14 cellular contexts compared by ENCODE assay signal in the genomic region with DNA sequence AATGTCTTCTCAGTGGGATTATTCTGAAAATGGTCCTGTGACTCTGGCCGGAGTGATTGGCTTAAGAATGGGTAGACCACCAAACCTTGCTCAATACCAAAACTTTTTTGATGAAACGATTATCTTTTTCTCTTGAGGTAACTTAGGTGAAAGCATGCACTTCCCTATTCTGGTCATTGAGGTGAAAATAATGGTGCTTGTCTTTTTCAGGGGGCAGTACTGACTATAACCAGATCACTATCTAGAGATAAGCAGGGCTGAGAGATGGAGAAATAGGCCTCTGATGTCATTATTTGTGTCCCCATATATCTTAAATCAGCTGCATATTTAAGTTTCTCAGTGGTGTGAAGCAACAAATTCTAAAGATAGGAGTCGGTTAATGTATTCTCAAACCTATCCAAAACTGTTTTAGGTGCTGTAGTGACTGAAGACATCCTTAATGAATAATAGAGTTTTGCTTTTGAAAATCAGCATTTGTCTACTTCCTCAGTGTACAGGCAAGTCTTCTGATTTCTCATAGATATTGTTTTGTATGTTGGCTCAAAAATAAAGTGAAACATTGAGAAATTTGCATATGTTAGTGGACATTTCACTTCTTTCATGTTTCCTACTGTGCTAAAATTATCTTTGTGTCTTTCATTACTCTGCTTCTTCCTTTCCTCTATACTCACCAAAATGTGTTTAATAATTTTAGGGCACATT.
DNase-seq lines count a peak whose midpoint lies in the region; ATAC-seq, FAIRE-seq and TF ChIP-seq lines count a peak whose summit lies in the region.
"Had no signal": no experiment of that assay in that cellular context is flagged by ENCODE, and none has a peak within 500 bp of the region (broad histone marks: within the 10 kb centered on the region; RNA-seq: fewer than 3 reads in every experiment).

No MANE protein-coding gene starts in this region.

- H3K4me1 ChIP-seq in ACC112 (ENCODE audit: control insufficient read depth, insufficient read depth, low read length, unreplicated experiment): no peaks in the 10 kb centered on the region
- H3K4me1 ChIP-seq in psoas muscle: no peaks in the 10 kb centered on the region
- H3K4me1 ChIP-seq: left ventricle myocardium inferior had no signal

- DNase-seq in GM19239 (ENCODE audit: insufficient read length, low spot score): no peak
- DNase-seq in Right ventricle myocardium superior: no peak
- DNase-seq in A172 (ENCODE audit: low spot score): no peak
- DNase-seq in psoas muscle: no peak
- DNase-seq in NCI-H1930 (lab: John Stamatoyannopoulos, UW): no peak
- DNase-seq: DMS 273 treated with DMSO at 0.1 percent for 48 hours; foreskin fibroblast; left ventricle myocardium inferior; stimulated activated naive CD8-positive, alpha-beta T cell treated with anti-CD3 and anti-CD28 coated beads, Interleukin-15, Interleukin-2, amounts not matched to agents 100 U/mL and 50 U/mL, for 24 hours had no signal

- H2AFZ ChIP-seq in ACC112 (ENCODE audit: low read length, unreplicated experiment): peak overlapping the region; percentile 32

- H3K79me2 ChIP-seq in ACC112 (ENCODE audit: control insufficient read depth, insufficient read depth, low read length, unreplicated experiment): no peaks in the 10 kb centered on the region

- WGBS in psoas muscle, 3 donors: 87 to 93% (median 89%) methylated on average over 3 of the region's 3 CpGs

- H3K27me3 ChIP-seq in ACC112 (ENCODE audit: insufficient read depth, low read length) (no peaks in the 10 kb centered on the region), psoas muscle (ENCODE audit: insufficient read depth in 3 of 3, low read length in 2 of 3) (no peaks in the 10 kb centered on the region)
- H3K27me3 ChIP-seq: neutrophil had no signal

- FAIRE-seq in GM19239 (lab: Jason Lieb, UNC): peak; percentile 90

- H3K36me3 ChIP-seq in ACC112 (ENCODE audit: insufficient read depth, low read length) (no peaks in the 10 kb centered on the region), psoas muscle (ENCODE audit: insufficient read depth in 1 of 2, low read depth in 1 of 2) (no peaks in the 10 kb centered on the region)
- H3K36me3 ChIP-seq: left ventricle myocardium inferior, neutrophil had no signal

- no peaks in the 10 kb centered on the region for H3K9me3 ChIP-seq in psoas muscle

- intact Hi-C loops in Right ventricle myocardium superior (cut with DNase I): no loop called here
- intact Hi-C loops in psoas muscle (cut with DNase I): no loop called here

- TF ChIP-seq CTCF in psoas muscle (IDR thresholded peaks at IDR 0.05): no peak

- no peak overlapping the region for H3K27ac ChIP-seq in ACC112 (ENCODE audit: low read depth, low read length)
- no peak overlapping the region for H3K27ac ChIP-seq in psoas muscle
- H3K27ac ChIP-seq: 22Rv1, left ventricle myocardium inferior, neutrophil had no signal

- ATAC-seq in HG02588 (IDR thresholded peaks at IDR 0.05; ENCODE audit: unreplicated experiment) (peak; percentile 83), HG03280 (IDR thresholded peaks at IDR 0.05; ENCODE audit: unreplicated experiment) (peak; percentile 67), Right ventricle myocardium superior (ENCODE audit: poor library complexity) (no peak), psoas muscle (no peak)
- ATAC-seq: stimulated activated naive CD8-positive, alpha-beta T cell treated with anti-CD3 and anti-CD28 coated beads, Interleukin-15, Interleukin-2, amounts not matched to agents 100 U/mL and 50 U/mL, for 24 hours had no signal

- H3K4me3 ChIP-seq in ACC112 (ENCODE audit: low read depth, low read length): no peak overlapping the region
- H3K4me3 ChIP-seq in psoas muscle: no peak overlapping the region
- H3K4me3 ChIP-seq: left ventricle myocardium inferior had no signal

Comparison
In these comparisons a context has a peak if more than half of its experiments do, and no peak if none do; other contexts are left out.
1. ATAC-seq: peak in HG02588 (single experiment) and HG03280 (single experiment); none in Right ventricle myocardium superior (single experiment) and psoas muscle (0 of 4).